In genomic region chr12:112408621-112409020, GRCh38 we compare ENCODE assay signal across 8 cellular contexts. TPM values are rescaled to one million over a fixed set of nuclear protein-coding genes. Genes with fewer than 3 reads are reported as not detected.
DNase-seq lines count a peak whose midpoint lies in the region; ATAC-seq and TF ChIP-seq lines count a peak whose summit lies in the region.

No MANE protein-coding gene starts in this region.

- ATAC-seq in heart right ventricle (no peak), left colon (peak; percentile 21), HG02678 (IDR thresholded peaks at IDR 0.05; ENCODE audit: unreplicated experiment) (no peak)

- peak overlapping the region; percentile 100 for H3K4me3 Mint-ChIP-seq in type B pancreatic cell

- no peak for DNase-seq in heart right ventricle
- DNase-seq in cardiac septum (ENCODE audit: low spot score), result no peak
- DNase-seq in adipocyte (ENCODE audit: low read depth), result peak; percentile 22
- no peak for DNase-seq in left colon
- no peak for DNase-seq in type B pancreatic cell (ENCODE audit: extremely low spot score, unreplicated experiment)
- DNase-seq in NCI-H446 (lab: John Stamatoyannopoulos, UW), result no peak
- DNase-seq in NCI-H1417 treated with DMSO at 0.1 percent for 48 hours (lab: John Stamatoyannopoulos, UW), result no peak

- intact Hi-C loops in heart right ventricle (cut with DNase I) (no loop called here), cardiac septum (cut with DNase I) (no loop called here), left colon (cut with DNase I, micrococcal nuclease) (no loop called here)

- peaks cover 0 to 33% (median 20%) of the 10 kb centered on the region in 9 donors for H3K4me1 ChIP-seq in heart right ventricle
- peaks cover 19% of the 10 kb centered on the region for H3K4me1 ChIP-seq in adipocyte (ENCODE audit: control insufficient read depth, insufficient read depth, low read length)

- H3K4me3 ChIP-seq in heart right ventricle (peak overlapping the region; percentile 56 to 90 (median 80)), adipocyte (ENCODE audit: low read length) (peak overlapping the region; percentile 91)

- peak overlapping the region; percentile 100 for H3K27ac Mint-ChIP-seq in type B pancreatic cell

- TF ChIP-seq CTCF in heart right ventricle (IDR thresholded peaks at IDR 0.05), result no peak
- no peak for TF ChIP-seq CTCF in type B pancreatic cell (conservative IDR thresholded peaks at IDR 0.05)

- peaks cover 33% of the 10 kb centered on the region for H3K36me3 Mint-ChIP-seq in type B pancreatic cell

- peaks cover 10% of the 10 kb centered on the region for H3K4me1 Mint-ChIP-seq in type B pancreatic cell (ENCODE audit: unreplicated experiment)

- no peaks in the 10 kb centered on the region for H3K27me3 ChIP-seq in heart right ventricle
- no peaks in the 10 kb centered on the region for H3K27me3 ChIP-seq in adipocyte (replicated peaks; ENCODE audit: control insufficient read depth, insufficient read depth, low read length)

- H3K27ac ChIP-seq in heart right ventricle, result peak overlapping the region; percentile 48 to 95 (median 90)

- WGBS in heart right ventricle, 2 donors, result 15 to 20% methylated on average over 5 of the region's 5 CpGs

- H3K36me3 ChIP-seq in heart right ventricle (peaks cover 0 to 48% (median 41%) of the 10 kb centered on the region in 9 donors), adipocyte (ENCODE audit: control insufficient read depth, insufficient read depth, low read length, severe bottlenecking) (peaks cover 43% of the 10 kb centered on the region)

- H3K9me3 ChIP-seq in heart right ventricle (no peaks in the 10 kb centered on the region), adipocyte (ENCODE audit: control insufficient read depth, low read length) (no peaks in the 10 kb centered on the region)

- no peaks in the 10 kb centered on the region for H3K9me3 Mint-ChIP-seq in type B pancreatic cell

- H3K9ac ChIP-seq in adipocyte (ENCODE audit: low read length), result peak overlapping the region; percentile 97

- H3K27me3 Mint-ChIP-seq in type B pancreatic cell, result no peaks in the 10 kb centered on the region

RNA-seq across cellular contexts. Expression of gene RPL6, which starts 0.8 kb away (rescaled TPM):
- total RNA-seq in heart right ventricle (100 to 1,000 TPM; 564 to 722 (median 607) TPM), cardiac septum (537 TPM), left colon (100 to 1,000 TPM; 774 to 778 TPM), type B pancreatic cell (ENCODE audit: low replicate concordance) (1,606 and 1,993 TPM in 2 replicates)
- polyA plus RNA-seq in heart right ventricle, result 1,000 to 10,000 TPM in 1 of 2 donors, 100 to 1,000 TPM in 1; 994 to 1,749 TPM

RNA-seq across cellular contexts. Expression of gene PTPN11, which starts 10.1 kb away (rescaled TPM):
- 100 to 1,000 TPM; 109 to 222 (median 159) TPM for total RNA-seq in heart right ventricle
- polyA plus RNA-seq in heart right ventricle, result 10 to 100 TPM; 22.4 to 26.6 TPM
- total RNA-seq in cardiac septum, result 221 TPM
- 10 to 100 TPM; 65.1 to 69.1 TPM for total RNA-seq in left colon
- total RNA-seq in type B pancreatic cell (ENCODE audit: low replicate concordance), result 76.0 and 78.9 TPM in 2 replicates

RNA-seq across cellular contexts. Expression of gene HECTD4, which starts 26.4 kb away (rescaled TPM):
- total RNA-seq in heart right ventricle (10 to 100 TPM; 20.1 to 28.7 (median 23.9) TPM), cardiac septum (28.2 TPM), left colon (10 to 100 TPM; 49.3 to 61.3 TPM), type B pancreatic cell (ENCODE audit: low replicate concordance) (57.6 and 62.1 TPM in 2 replicates)
- 10 to 100 TPM in 1 of 2 donors, 1 to 10 TPM in 1; 3.0 to 33.7 TPM for polyA plus RNA-seq in heart right ventricle
